ENCODE assay signal across 11 cellular contexts in the genomic region with DNA sequence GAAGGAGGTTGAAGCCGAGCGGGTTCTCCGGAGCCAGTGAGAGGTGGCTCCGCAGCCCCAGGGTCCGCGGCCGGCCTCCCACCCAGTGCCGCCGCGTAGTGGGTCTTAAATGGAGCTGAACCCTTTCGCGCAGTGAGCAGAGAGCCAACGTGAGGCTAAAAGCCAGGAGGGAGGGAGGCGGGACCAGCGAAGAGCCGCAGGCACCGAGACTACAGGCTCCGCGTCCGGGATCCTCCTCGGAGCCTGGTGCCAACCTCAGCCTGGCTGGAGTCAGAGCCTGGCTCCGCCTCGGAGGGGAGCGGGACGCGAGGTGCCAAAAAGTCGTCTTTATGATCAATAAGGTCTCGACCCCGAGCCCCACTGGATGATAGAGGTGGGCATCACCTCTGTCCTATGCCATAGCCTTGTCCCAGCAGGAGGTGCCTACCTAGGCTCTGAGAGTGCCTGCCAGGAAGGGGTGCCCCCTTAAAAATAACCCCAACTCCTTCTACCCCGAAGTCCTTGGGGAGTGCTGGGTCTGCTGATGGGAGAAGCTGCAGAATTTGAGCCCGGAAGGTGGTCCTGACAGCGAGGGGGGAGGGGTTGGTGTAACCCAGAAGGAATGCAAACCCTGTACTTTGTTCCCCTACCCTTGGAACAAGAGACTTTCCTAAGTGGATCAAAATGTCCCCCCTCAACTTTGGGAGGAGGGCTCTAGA. TPM values are rescaled to one million over a fixed set of nuclear protein-coding genes. Genes with fewer than 3 reads are reported as not detected.
DNase-seq lines count a peak whose midpoint lies in the region; ATAC-seq and TF ChIP-seq lines count a peak whose summit lies in the region.
"Had no signal": no experiment of that assay in that cellular context is flagged by ENCODE, and none has a peak within 500 bp of the region (broad histone marks: within the 10 kb centered on the region; RNA-seq: fewer than 3 reads in every experiment).

No MANE protein-coding gene starts in this region.

- intact Hi-C loops in heart right ventricle (cut with DNase I), result loop anchor here in 3 of 10 donors (10.0 kb wide), 2 partner anchors 184 to 444 kb away; no protein-coding TSS in a partner anchor
- intact Hi-C loops in spleen (cut with DNase I; ENCODE audit: low total_unique reads), result no loop called here

- peak in 1 of 8 donors; percentile 4 for ATAC-seq in heart right ventricle
- ATAC-seq: natural killer cell treated with Interleukin-12 subunit alpha and Interleukin-12 subunit beta and Interleukin-15 and Interleukin-18, amount 100 ng/mL, for 72 hours had no signal

- no peak overlapping the region for H3K27ac ChIP-seq in heart right ventricle
- peak overlapping the region in 4 of 8 donors; percentile 2 to 69 (median 35) for H3K27ac ChIP-seq in spleen

- H3K27me3 ChIP-seq in heart right ventricle, result peaks cover 30 to 99% (median 96%) of the 10 kb centered on the region in 7 donors
- peaks cover 8 to 100% (median 67%) of the 10 kb centered on the region in 7 donors for H3K27me3 ChIP-seq in spleen (replicated peaks in 1 of 7)

- H3K36me3 ChIP-seq in heart right ventricle (no peaks in the 10 kb centered on the region), spleen (no peaks in the 10 kb centered on the region)

- TF ChIP-seq POLR2A in spleen (IDR thresholded peaks at IDR 0.05), result no peak

- peaks cover 0 to 29% (median 16%) of the 10 kb centered on the region in 9 donors for H3K4me1 ChIP-seq in heart right ventricle
- peaks cover 5 to 28% (median 17%) of the 10 kb centered on the region in 6 donors for H3K4me1 ChIP-seq in spleen

- no peaks in the 10 kb centered on the region for H3K9me3 ChIP-seq in heart right ventricle
- no peaks in the 10 kb centered on the region for H3K9me3 ChIP-seq in spleen

- peak; percentile 53 for DNase-seq in NCI-H748 (lab: John Stamatoyannopoulos, UW; ENCODE audit: unreplicated experiment)
- DNase-seq in NCI-H748 treated with DMSO at 0.1 percent for 48 hours (lab: John Stamatoyannopoulos, UW), result no peak
- peak; percentile 27 to 81 for DNase-seq in NCI-H446 (lab: John Stamatoyannopoulos, UW)
- peak in 1 of 2 donors; percentile 14 for DNase-seq in heart right ventricle
- no peak for DNase-seq in spleen
- DNase-seq in T-helper 9 cell, result no peak
- DNase-seq in GM19240 (ENCODE audit: insufficient read length, low spot score), result no peak
- DNase-seq in NCI-H187 treated with DMSO at 0.1 percent for 48 hours (lab: John Stamatoyannopoulos, UW), result no peak

- 2 to 3% methylated on average over 25 to 32 of the region's 32 CpGs for WGBS in heart right ventricle, 2 donors
- WGBS in spleen, 5 donors, result 3 to 12% (median 7%) methylated on average over 12 to 32 of the region's 32 CpGs

- H3K4me3 ChIP-seq in heart right ventricle (peak overlapping the region in 6 of 10 donors; percentile 21 to 38 (median 30)), spleen (peak overlapping the region in 5 of 8 donors; percentile 11 to 59 (median 19))

- TF ChIP-seq CTCF in heart right ventricle (IDR thresholded peaks at IDR 0.05) (no peak), spleen (IDR thresholded peaks at IDR 0.05 in 8 of 11, conservative IDR thresholded peaks at IDR 0.05 in 3 of 11) (no peak)

RNA-seq across cellular contexts. Expression of a gene that starts 1.6 kb away (rescaled TPM):
- total RNA-seq in heart right ventricle, result 1 to 10 TPM in 1 of 10 donors, under 1 TPM in 8, not detected in 1; 0.13 to 1.6 (median 0.38) TPM
- 1 to 10 TPM in 1 of 2 donors, under 1 TPM in 1; 0.51 to 1.6 TPM for polyA plus RNA-seq in heart right ventricle
- 10 to 100 TPM; 12.5 to 35.0 (median 24.5) TPM for total RNA-seq in spleen
- polyA plus RNA-seq in spleen, result 1 to 10 TPM; 1.6 to 3.3 (median 3.0) TPM
- total RNA-seq: natural killer cell treated with Interleukin-12 subunit alpha and Interleukin-12 subunit beta and Interleukin-15 and Interleukin-18, amount 100 ng/mL, for 72 hours had no signal
- polyA plus RNA-seq: AG04450, IgD-negative memory B cell had no signal

Comparison
In these comparisons a context has a peak if more than half of its experiments do, and no peak if none do; other contexts are left out.
1. DNase-seq: peak in NCI-H748 (single experiment) and NCI-H446 (2 of 2); none in NCI-H748 treated with DMSO at 0.1 percent for 48 hours (single experiment), spleen (single experiment), T-helper 9 cell (single experiment), GM19240 (single experiment) and NCI-H187 treated with DMSO at 0.1 percent for 48 hours (single experiment).
2. RNA of a gene that starts 1.6 kb away (total RNA-seq): 12.5 to 35.0 TPM in spleen; 0.13 to 1.6 TPM in heart right ventricle; every median in the first group is over 4 times any median in the second.